34 cellular contexts compared by ENCODE assay signal in genomic region chr7:104033837-104034236, GRCh38.
"Had no signal": no experiment of that assay in that cellular context is flagged by ENCODE, and none has a peak within 500 bp of the region (broad histone marks: within the 10 kb centered on the region; RNA-seq: fewer than 3 reads in every experiment).

No MANE protein-coding gene starts in this region.

- DNase-seq: Karpas-422, Kasumi-1, MG63, MM.1S, MV-4-11, NCI-H1048, NCI-H1092, NCI-H1092 treated with DMSO at 0.1 percent for 48 hours, NCI-H1105, NCI-H1105 treated with DMSO at 0.1 percent for 48 hours, NCI-H1417, NCI-H1417 treated with DMSO at 0.1 percent for 48 hours, NCI-H1436, NCI-H1436 treated with DMSO at 0.1 percent for 48 hours, NCI-H146, NCI-H1694, NCI-H1694 treated with DMSO at 0.1 percent for 48 hours, NCI-H187, NCI-H187 treated with DMSO at 0.1 percent for 48 hours, NCI-H1930, NCI-H2029, NCI-H2029 treated with DMSO at 0.1 percent for 48 hours, NCI-H2081, NCI-H2081 treated with DMSO at 0.1 percent for 48 hours, NCI-H2107, NCI-H2171, NCI-H2171 treated with DMSO at 0.1 percent for 48 hours, NCI-H2227 treated with DMSO at 0.1 percent for 48 hours, NCI-H226, NCI-H345, NCI-H446, NCI-H446 treated with DMSO at 0.1 percent for 48 hours, NCI-H510A, NCI-H510A treated with DMSO at 0.1 percent for 48 hours had no signal

- H3K9me3 ChIP-seq: MG63 had no signal

- H3K4me3 ChIP-seq: MG63 had no signal

- H3K36me3 ChIP-seq: MG63 had no signal
